In genomic region chr9:131034749-131035148, GRCh38 we compare ENCODE assay signal across 2 cellular contexts. TPM values are rescaled to one million over a fixed set of nuclear protein-coding genes. Genes with fewer than 3 reads are reported as not detected.
"Had no signal": no experiment of that assay in that cellular context is flagged by ENCODE, and none has a peak within 500 bp of the region (broad histone marks: within the 10 kb centered on the region; RNA-seq: fewer than 3 reads in every experiment).

No MANE protein-coding gene starts in this region.

RNA-seq across cellular contexts. Expression of gene LAMC3, which starts 25.8 kb away (rescaled TPM):
- total RNA-seq: GM23248, HFFc6 had no signal
- polyA plus RNA-seq: GM23248 had no signal
